29 cellular contexts compared by ENCODE assay signal in the genomic region with DNA sequence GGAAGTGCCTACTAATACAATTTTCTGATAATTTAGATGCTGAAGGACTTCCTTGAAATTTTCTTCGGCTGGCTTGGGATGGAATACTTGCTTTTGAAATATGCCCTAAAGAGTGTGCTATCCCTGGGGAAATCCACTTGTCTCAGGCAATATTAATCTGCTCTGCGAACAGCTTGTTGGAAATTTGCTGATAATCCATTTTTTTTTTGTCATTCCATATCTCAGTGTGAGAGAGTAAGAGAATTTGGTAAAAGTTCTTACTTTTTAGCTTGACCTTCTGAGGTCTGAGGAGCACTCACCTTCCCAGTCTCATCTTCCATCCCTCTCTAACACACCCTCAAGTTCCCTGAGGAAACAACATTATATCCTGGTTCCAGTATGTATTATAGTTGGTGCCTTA.
"Had no signal": no experiment of that assay in that cellular context is flagged by ENCODE, and none has a peak within 500 bp of the region (broad histone marks: within the 10 kb centered on the region; RNA-seq: fewer than 3 reads in every experiment).

No MANE protein-coding gene starts in this region.

- FAIRE-seq: urothelium cell line had no signal

- H3K4me3 ChIP-seq: stomach, suprapubic skin, testis, thoracic aorta, thyroid gland, tibial artery, tibial nerve, transverse colon, upper lobe of left lung, upper lobe of right lung, uterus, vagina had no signal

- H3K4me1 Mint-ChIP-seq: stimulated activated effector memory CD8-positive, alpha-beta T cell treated with anti-CD3 and anti-CD28 coated beads, Interleukin-12 subunit alpha, Interleukin-12 subunit beta, amount 100 ng/mL, for 72 hours; stimulated activated memory B cell treated with anti-CD40 and anti-IgM and Interleukin-4, amounts not matched to agents 10 μg/mL and 1 μg/mL and 100 μg/mL, for 72 hours; stimulated activated naive B cell treated with anti-CD40 and anti-IgM and Interleukin-4, amounts not matched to agents 10 μg/mL and 1 μg/mL and 100 μg/mL, for 72 hours; stimulated activated naive CD8-positive, alpha-beta T cell treated with anti-CD3 and anti-CD28 coated beads, Interleukin-15, amount 100 ng/mL, for 72 hours had no signal

- DNase-seq: stimulated activated CD4-positive, alpha-beta T cell treated with anti-CD3 and anti-CD28 coated beads, Interleukin-2, amount 100 ng/mL, for 48 hours; stimulated activated CD4-positive, alpha-beta T cell treated with anti-CD3 and anti-CD28 coated beads, Interleukin-4, amount 100 ng/mL, for 1 hour; stimulated activated CD4-positive, alpha-beta T cell treated with anti-CD3 and anti-CD28 coated beads, Interleukin-4, amount 100 ng/mL, for 24 hours; stimulated activated CD4-positive, alpha-beta T cell treated with anti-CD3 and anti-CD28 coated beads, Interleukin-4, amount 100 ng/mL, for 4 hours; stimulated activated CD8-positive, alpha-beta memory T cell treated with anti-CD3 and anti-CD28 coated beads, Interleukin-4, amount 100 ng/mL, for 48 hours; stimulated activated naive B cell treated with anti-CD40 and anti-IgM and Interleukin-4, amounts not matched to agents 10 μg/mL and 1 μg/mL and 100 μg/mL, for 72 hours; stimulated activated naive CD4-positive, alpha-beta T cell; stimulated activated naive CD4-positive, alpha-beta T cell treated with Interleukin-2 at 50 U/mL for 16 hours; stimulated activated naive CD8-positive, alpha-beta T cell treated with anti-CD3 and anti-CD28 coated beads, Interleukin-15, amount 100 ng/mL, for 72 hours; stimulated activated naive CD8-positive, alpha-beta T cell treated with anti-CD3 and anti-CD28 coated beads, Interleukin-15, Interleukin-2, amounts not matched to agents 100 U/mL and 50 U/mL, for 24 hours; stomach; substantia nigra; testis; thyroid gland; tibial artery; transverse colon; trophoblast cell; upper lobe of left lung; upper lobe of right lung; uterus had no signal

- H3K27me3 ChIP-seq: stomach, suprapubic skin, testis, thyroid gland, tibial artery, tibial nerve, transverse colon, upper lobe of left lung, upper lobe of right lung, uterus, vagina had no signal

- H3K4me3 Mint-ChIP-seq: stimulated activated effector memory CD8-positive, alpha-beta T cell treated with anti-CD3 and anti-CD28 coated beads, Interleukin-12 subunit alpha, Interleukin-12 subunit beta, amount 100 ng/mL, for 72 hours; stimulated activated memory B cell treated with anti-CD40 and anti-IgM and Interleukin-4, amounts not matched to agents 10 μg/mL and 1 μg/mL and 100 μg/mL, for 72 hours; stimulated activated naive B cell treated with anti-CD40 and anti-IgM and Interleukin-4, amounts not matched to agents 10 μg/mL and 1 μg/mL and 100 μg/mL, for 72 hours; stimulated activated naive CD8-positive, alpha-beta T cell treated with anti-CD3 and anti-CD28 coated beads, Interleukin-15, amount 100 ng/mL, for 72 hours; stimulated activated naive CD8-positive, alpha-beta T cell treated with anti-CD3 and anti-CD28 coated beads, Interleukin-15, Interleukin-2, amounts not matched to agents 100 ng/mL and 50 ng/mL, for 24 hours; type B pancreatic cell had no signal

- H3K27ac ChIP-seq: stomach, suprapubic skin, testis, thoracic aorta, thyroid gland, tibial artery, tibial nerve, transverse colon, upper lobe of left lung, upper lobe of right lung, uterus, vagina had no signal

- ATAC-seq: stimulated activated effector memory CD8-positive, alpha-beta T cell treated with anti-CD3 and anti-CD28 coated beads, Interleukin-12 subunit alpha, Interleukin-12 subunit beta, amount 100 ng/mL, for 72 hours; stimulated activated naive B cell treated with anti-CD40 and anti-IgM and Interleukin-4, amounts not matched to agents 10 μg/mL and 1 μg/mL and 100 μg/mL, for 72 hours; stimulated activated naive CD8-positive, alpha-beta T cell treated with anti-CD3 and anti-CD28 coated beads, Interleukin-15, amount 100 ng/mL, for 72 hours; stimulated activated naive CD8-positive, alpha-beta T cell treated with anti-CD3 and anti-CD28 coated beads, Interleukin-15, Interleukin-2, amounts not matched to agents 100 U/mL and 50 U/mL, for 24 hours; upper lobe of right lung had no signal

- H3K9me3 ChIP-seq: stomach, suprapubic skin, testis, thoracic aorta, thyroid gland, tibial artery, tibial nerve, transverse colon, upper lobe of left lung, upper lobe of right lung, uterus, vagina had no signal

- H3K27me3 Mint-ChIP-seq: stimulated activated memory B cell treated with anti-CD40 and anti-IgM and Interleukin-4, amounts not matched to agents 10 μg/mL and 1 μg/mL and 100 μg/mL, for 72 hours; stimulated activated naive B cell treated with anti-CD40 and anti-IgM and Interleukin-4, amounts not matched to agents 10 μg/mL and 1 μg/mL and 100 μg/mL, for 72 hours; stimulated activated naive CD8-positive, alpha-beta T cell treated with anti-CD3 and anti-CD28 coated beads, Interleukin-15, amount 100 ng/mL, for 72 hours; stimulated activated naive CD8-positive, alpha-beta T cell treated with anti-CD3 and anti-CD28 coated beads, Interleukin-15, Interleukin-2, amounts not matched to agents 100 ng/mL and 50 ng/mL, for 24 hours; type B pancreatic cell had no signal

- H3K9me3 Mint-ChIP-seq: stimulated activated effector memory CD8-positive, alpha-beta T cell treated with anti-CD3 and anti-CD28 coated beads, Interleukin-12 subunit alpha, Interleukin-12 subunit beta, amount 100 ng/mL, for 72 hours; stimulated activated memory B cell treated with anti-CD40 and anti-IgM and Interleukin-4, amounts not matched to agents 10 μg/mL and 1 μg/mL and 100 μg/mL, for 72 hours; stimulated activated naive B cell treated with anti-CD40 and anti-IgM and Interleukin-4, amounts not matched to agents 10 μg/mL and 1 μg/mL and 100 μg/mL, for 72 hours; stimulated activated naive CD8-positive, alpha-beta T cell treated with anti-CD3 and anti-CD28 coated beads, Interleukin-15, amount 100 ng/mL, for 72 hours; stimulated activated naive CD8-positive, alpha-beta T cell treated with anti-CD3 and anti-CD28 coated beads, Interleukin-15, Interleukin-2, amounts not matched to agents 100 ng/mL and 50 ng/mL, for 24 hours; type B pancreatic cell had no signal

- H3K27ac Mint-ChIP-seq: stimulated activated effector memory CD8-positive, alpha-beta T cell treated with anti-CD3 and anti-CD28 coated beads, Interleukin-12 subunit alpha, Interleukin-12 subunit beta, amount 100 ng/mL, for 72 hours; stimulated activated memory B cell treated with anti-CD40 and anti-IgM and Interleukin-4, amounts not matched to agents 10 μg/mL and 1 μg/mL and 100 μg/mL, for 72 hours; stimulated activated naive B cell treated with anti-CD40 and anti-IgM and Interleukin-4, amounts not matched to agents 10 μg/mL and 1 μg/mL and 100 μg/mL, for 72 hours; stimulated activated naive CD8-positive, alpha-beta T cell treated with anti-CD3 and anti-CD28 coated beads, Interleukin-15, amount 100 ng/mL, for 72 hours; stimulated activated naive CD8-positive, alpha-beta T cell treated with anti-CD3 and anti-CD28 coated beads, Interleukin-15, Interleukin-2, amounts not matched to agents 100 ng/mL and 50 ng/mL, for 24 hours; type B pancreatic cell had no signal

- H3K36me3 Mint-ChIP-seq: stimulated activated effector memory CD8-positive, alpha-beta T cell treated with anti-CD3 and anti-CD28 coated beads, Interleukin-12 subunit alpha, Interleukin-12 subunit beta, amount 100 ng/mL, for 72 hours; stimulated activated memory B cell treated with anti-CD40 and anti-IgM and Interleukin-4, amounts not matched to agents 10 μg/mL and 1 μg/mL and 100 μg/mL, for 72 hours; stimulated activated naive B cell treated with anti-CD40 and anti-IgM and Interleukin-4, amounts not matched to agents 10 μg/mL and 1 μg/mL and 100 μg/mL, for 72 hours; type B pancreatic cell had no signal

- H3K36me3 ChIP-seq: stomach, suprapubic skin, thoracic aorta, thyroid gland, tibial artery, tibial nerve, transverse colon, upper lobe of left lung, upper lobe of right lung, uterus, vagina had no signal

- H3K4me1 ChIP-seq: stomach, testis, thyroid gland, tibial artery, tibial nerve, transverse colon, upper lobe of left lung, upper lobe of right lung, uterus, vagina had no signal
